36 cellular contexts compared by ENCODE assay signal in the genomic region with DNA sequence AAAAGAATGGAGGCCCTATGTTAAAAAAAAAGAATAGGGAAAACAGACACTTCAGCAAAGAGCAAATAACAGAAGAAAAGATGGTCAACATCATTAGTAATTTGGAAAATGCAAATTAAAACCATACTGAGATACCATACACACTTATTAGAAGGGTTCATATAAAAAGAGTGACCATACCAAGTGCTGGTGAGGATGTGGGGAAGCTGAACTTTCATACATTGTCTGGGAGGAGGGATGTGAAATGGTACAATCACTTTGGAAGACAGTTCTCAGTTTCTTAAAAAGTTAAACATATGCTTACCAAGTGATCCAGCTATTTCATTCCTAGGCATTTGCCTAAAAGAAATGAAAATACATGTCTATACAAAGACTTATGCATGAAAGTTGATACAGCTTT.
"Had no signal": no experiment of that assay in that cellular context is flagged by ENCODE, and none has a peak within 500 bp of the region (broad histone marks: within the 10 kb centered on the region; RNA-seq: fewer than 3 reads in every experiment).

No MANE protein-coding gene starts in this region.

- H3K4me3 ChIP-seq: MG63 had no signal

- DNase-seq: Kasumi-1, MG63, MM.1S, MV-4-11, NCI-H1048, NCI-H1092, NCI-H1092 treated with DMSO at 0.1 percent for 48 hours, NCI-H1105, NCI-H1105 treated with DMSO at 0.1 percent for 48 hours, NCI-H1417, NCI-H1417 treated with DMSO at 0.1 percent for 48 hours, NCI-H1436, NCI-H1436 treated with DMSO at 0.1 percent for 48 hours, NCI-H146, NCI-H1694, NCI-H1694 treated with DMSO at 0.1 percent for 48 hours, NCI-H187, NCI-H187 treated with DMSO at 0.1 percent for 48 hours, NCI-H1930, NCI-H2029, NCI-H2029 treated with DMSO at 0.1 percent for 48 hours, NCI-H2081, NCI-H2081 treated with DMSO at 0.1 percent for 48 hours, NCI-H2107, NCI-H2171, NCI-H2171 treated with DMSO at 0.1 percent for 48 hours, NCI-H2227 treated with DMSO at 0.1 percent for 48 hours, NCI-H226, NCI-H345, NCI-H446, NCI-H446 treated with DMSO at 0.1 percent for 48 hours, NCI-H510A, NCI-H510A treated with DMSO at 0.1 percent for 48 hours, NCI-H524, NCI-H524 treated with DMSO at 0.1 percent for 48 hours, NCI-H526 had no signal

- H3K36me3 ChIP-seq: MG63 had no signal

- H3K27me3 ChIP-seq: MG63 had no signal
